Comparison of ENCODE assay signal across 8 cellular contexts in genomic region chr11:59172345-59173079, GRCh38. TPM values are rescaled to one million over a fixed set of nuclear protein-coding genes. Genes with fewer than 3 reads are reported as not detected.
DNase-seq lines count a peak whose midpoint lies in the region; ATAC-seq, FAIRE-seq and TF ChIP-seq lines count a peak whose summit lies in the region.

No MANE protein-coding gene starts in this region.

- peaks cover 6% of the 10 kb centered on the region for H3K4me1 ChIP-seq in GM12878 (ENCODE audit: control insufficient read depth, insufficient read depth, low read length)

- in situ Hi-C loops in GM12878 (cut with MboI), result loop anchor here (5.0 to 10.0 kb wide), 3 partner anchors 35 to 382 kb away; no protein-coding TSS in a partner anchor

- H3K79me2 ChIP-seq in GM12878 (ENCODE audit: control insufficient read depth, insufficient read depth, low read length), result peaks cover 51% of the 10 kb centered on the region

- intact Hi-C loops in GM12878 (cut with micrococcal nuclease; ENCODE audit: unreplicated experiment), result loop anchor here (5.0 kb wide), 1 partner anchor 210 kb away; no protein-coding TSS in a partner anchor

- TF ChIP-seq POLR2A in GM12878 (IDR thresholded peaks at IDR 0.05; ENCODE audit: low read depth, low read length), result peak; percentile 81

- no peak for TF ChIP-seq RAD21 in GM12878 (IDR thresholded peaks at IDR 0.05; ENCODE audit: insufficient read depth, low read depth, low read length)

- ATAC-seq in HG02571 (IDR thresholded peaks at IDR 0.05; ENCODE audit: unreplicated experiment) (peak; percentile 29), GM12878 (peak; percentile 41)

- H3K4me2 ChIP-seq in GM12878 (ENCODE audit: control insufficient read depth, insufficient read depth), result peak overlapping the region; percentile 98

- TF ChIP-seq CTCF in GM12878 (IDR thresholded peaks at IDR 0.05 in 2 of 3, conservative IDR thresholded peaks at IDR 0.05 in 1 of 3; ENCODE audit: control insufficient read depth in 2 of 3, extremely low read depth in 1 of 3, insufficient read depth in 1 of 3, low read depth in 3 of 3, low read length in 3 of 3), result no peak

- peak overlapping the region; percentile 56 for H2AFZ ChIP-seq in GM12878 (ENCODE audit: control insufficient read depth, low read depth, low read length)

- H3K9ac ChIP-seq in GM12878 (ENCODE audit: control insufficient read depth, insufficient read depth, low read length), result peak overlapping the region; percentile 83

- no peaks in the 10 kb centered on the region for H3K36me3 ChIP-seq in GM12878 (ENCODE audit: control insufficient read depth in 2 of 2, insufficient read depth in 2 of 2, low read length in 1 of 2)

- DNase-seq in NCI-H146 (lab: John Stamatoyannopoulos, UW) (peak; percentile 52), NCI-H146 treated with DMSO at 0.1 percent for 48 hours (lab: John Stamatoyannopoulos, UW; ENCODE audit: unreplicated experiment) (no peak), NCI-H69 (lab: John Stamatoyannopoulos, UW) (peak; percentile 46), GM12878 (ENCODE audit: low read depth, low spot score) (peak; percentile 60), islet precursor cell (peak; percentile 78), putamen (ENCODE audit: low spot score) (no peak)
- DNase-seq in stimulated activated CD8-positive, alpha-beta memory T cell treated with anti-CD3 and anti-CD28 coated beads, Interleukin-4, amount 100 ng/mL, for 48 hours, result peak; percentile 34

- H3K4me3 ChIP-seq in GM12878, result peak overlapping the region; percentile 93

- 0 out of 4 replicates have a peak, but pooled peaks of 1 of the 2 experiments have one; percentile 37 for TF ChIP-seq EP300 in GM12878 (IDR thresholded peaks at IDR 0.05; ENCODE audit: borderline replicate concordance in 1 of 2, control insufficient read depth in 1 of 2, low read depth in 2 of 2, low read length in 2 of 2)

- peak; percentile 74 for FAIRE-seq in GM12878 (lab: Jason Lieb, UNC)

- RAD21 ChIA-PET in GM12878 (lab: Charles Lee; ENCODE audit: unreplicated experiment), result interaction anchor here (0.8 to 9.0 kb wide), 20 partner anchors 9 to 257 kb away, joined by 3 to 183 read pairs (median 8); partner anchors contain the start of gene MPEG1

- H3K9me3 ChIP-seq in GM12878 (replicated peaks; ENCODE audit: control insufficient read depth, insufficient read depth, low read length), result no peaks in the 10 kb centered on the region; the same call in 2 of the 3 replicates

- CTCF ChIA-PET in GM12878 (lab: Yijun Ruan, JAX), result interaction anchor here (0.7 to 30.3 kb wide), 22 partner anchors 8 to 258 kb away, joined by 3 to 1180 read pairs (median 12); partner anchors contain the start of genes MPEG1 and OR5A2

- POLR2A ChIA-PET in GM12878 (lab: Charles Lee), result interaction anchor here (0.6 to 4.3 kb wide), 9 partner anchors 11 to 42 kb away, joined by 3 to 32 read pairs (median 7); no protein-coding TSS in a partner anchor

- 2% methylated on average over 39 of the region's 70 CpGs for WGBS in GM12878 (ENCODE audit: insufficient coverage, insufficient replicate concordance, low lambda C conversion rate, missing lambda C conversion rate)

- H3K27ac ChIP-seq in GM12878 (ENCODE audit: control insufficient read depth, insufficient read depth), result peak overlapping the region; percentile 84

- no peaks in the 10 kb centered on the region for H4K20me1 ChIP-seq in GM12878 (ENCODE audit: control insufficient read depth, insufficient read depth)

- BruUV-seq in GM12878 (replicated peaks; lab: Mats Ljungman, UMichigan), result no TSS peak

- SMC1A ChIA-PET in GM12878 (lab: Charles Lee; ENCODE audit: uncharacterized antibody, unreplicated experiment), result interaction anchor here (0.6 to 14.9 kb wide), 16 partner anchors 8 to 257 kb away, joined by 3 to 155 read pairs (median 6); no protein-coding TSS in a partner anchor

- H3K27me3 ChIP-seq in GM12878 (replicated peaks in 1 of 2; ENCODE audit: control insufficient read depth in 2 of 2, insufficient read depth in 2 of 2, low read length in 1 of 2), result no peaks in the 10 kb centered on the region

TF ChIP-seq in GM12878, 131 proteins besides CTCF, POLR2A, EP300 and RAD21 (continues in another document):
- TF ChIP-seq MAX (IDR thresholded peaks at IDR 0.05; ENCODE audit: low read depth, low read length) (0 out of 2 replicates have a peak, but pooled peaks have one; percentile 30), BCL3 (IDR thresholded peaks at IDR 0.05; ENCODE audit: borderline replicate concordance, insufficient read depth, low read depth, low read length, poor library complexity, severe bottlenecking) (no peak), ZBED1 (IDR thresholded peaks at IDR 0.05; ENCODE audit: borderline replicate concordance) (peak; percentile 72; the same call in 1 of the 2 replicates), NRF1 (conservative IDR thresholded peaks at IDR 0.05; ENCODE audit: low read depth, low read length) (no peak), POU2F2 (IDR thresholded peaks at IDR 0.05; ENCODE audit: borderline replicate concordance, low read depth, low read length) (peak; percentile 96), ZNF207 (IDR thresholded peaks at IDR 0.05; ENCODE audit: borderline replicate concordance) (no peak)

RNA-seq across cellular contexts. Expression of gene DTX4, which starts 0.6 kb away (rescaled TPM):
- 258 and 287 TPM in 2 replicates for total RNA-seq in GM12878 (2013; cell fraction: nucleolus; rRNA removed)
- total RNA-seq in GM12878 (2014; rRNA removed) (11.9 and 14.2 TPM in 2 replicates), GM12878 (2014; rRNA removed; fragmentation: Illumina TruSeq; extraction: Trizol) (8.7 and 10.3 TPM in 2 replicates), GM12878 (2021) (25.8 and 27.9 TPM in 2 replicates)
- polyA plus RNA-seq in GM12878 (2011; ENCODE audit: low read depth), result 18.7 TPM
- polyA plus RNA-seq in GM12878 (2011; rRNA removed) (10.6 and 17.4 TPM in 2 replicates), GM12878 (2014; fragmentation: Illumina TruSeq; extraction: Trizol) (19.4 TPM in 2 replicates), GM12878 (2014; fragmentation: Nextera tagmentation; extraction: Ambion mirVana) (1 to 10 TPM; 5.9 to 6.9 TPM), GM12878 (2014; rRNA removed) (10.6 and 11.2 TPM in 2 replicates), GM12878 (2016; fragmentation: Nextera tagmentation; extraction: Ambion mirVana) (1 to 10 TPM; 3.8 to 6.3 TPM)
- 20.6 and 27.1 TPM in 2 replicates for polyA plus RNA-seq in GM12878 (2011; cell fraction: cytosol; rRNA removed)
- 137 and 150 TPM in 2 replicates for polyA plus RNA-seq in GM12878 (2011; cell fraction: nucleus; rRNA removed)
- 20.5 and 31.1 TPM in 2 replicates for polyA plus RNA-seq in GM12878 (2012)
- polyA minus RNA-seq in GM12878 (2011; rRNA and poly(A)+ RNA removed), result 29.2 and 46.7 TPM in 2 replicates
- 16.0 and 19.2 TPM in 2 replicates for polyA minus RNA-seq in GM12878 (2011; cell fraction: cytosol; rRNA and poly(A)+ RNA removed)
- 75.1 and 91.1 TPM in 2 replicates for polyA minus RNA-seq in GM12878 (2011; cell fraction: nucleus; rRNA and poly(A)+ RNA removed)

RNA-seq across cellular contexts. Expression of gene FAM111A, which starts 29.9 kb away (rescaled TPM):
- total RNA-seq in GM12878 (2013; cell fraction: nucleolus; rRNA removed), result 147 and 148 TPM in 2 replicates
- total RNA-seq in GM12878 (2014; rRNA removed) (69.1 and 95.4 TPM in 2 replicates), GM12878 (2014; rRNA removed; fragmentation: Illumina TruSeq; extraction: Trizol) (93.8 and 95.0 TPM in 2 replicates), GM12878 (2021) (58.3 and 66.5 TPM in 2 replicates)
- 23.7 TPM for polyA plus RNA-seq in GM12878 (2011; ENCODE audit: low read depth)
- polyA plus RNA-seq in GM12878 (2011; rRNA removed) (79.3 and 114 TPM in 2 replicates), GM12878 (2014; fragmentation: Illumina TruSeq; extraction: Trizol) (83.6 and 102 TPM in 2 replicates), GM12878 (2014; fragmentation: Nextera tagmentation; extraction: Ambion mirVana) (10 to 100 TPM; 26.6 to 41.6 TPM), GM12878 (2014; rRNA removed) (64.7 and 64.9 TPM in 2 replicates), GM12878 (2016; fragmentation: Nextera tagmentation; extraction: Ambion mirVana) (10 to 100 TPM; 53.0 to 68.6 TPM)
- polyA plus RNA-seq in GM12878 (2011; cell fraction: cytosol; rRNA removed), result 37.7 and 38.6 TPM in 2 replicates
- polyA plus RNA-seq in GM12878 (2011; cell fraction: nucleus; rRNA removed), result 111 and 114 TPM in 2 replicates
- polyA plus RNA-seq in GM12878 (2012), result 33.9 and 43.9 TPM in 2 replicates
- 46.1 and 53.8 TPM in 2 replicates for polyA minus RNA-seq in GM12878 (2011; rRNA and poly(A)+ RNA removed)
- polyA minus RNA-seq in GM12878 (2011; cell fraction: cytosol; rRNA and poly(A)+ RNA removed), result 16.8 and 22.4 TPM in 2 replicates
- 45.1 and 57.6 TPM in 2 replicates for polyA minus RNA-seq in GM12878 (2011; cell fraction: nucleus; rRNA and poly(A)+ RNA removed)

RNA-seq across cellular contexts. Expression of gene MPEG1, which starts 40.2 kb away (rescaled TPM):
- 64.0 and 69.8 TPM in 2 replicates for total RNA-seq in GM12878 (2013; cell fraction: nucleolus; rRNA removed)
- total RNA-seq in GM12878 (2014; rRNA removed) (14.6 and 15.4 TPM in 2 replicates), GM12878 (2014; rRNA removed; fragmentation: Illumina TruSeq; extraction: Trizol) (13.5 and 14.4 TPM in 2 replicates), GM12878 (2021) (10.7 and 12.3 TPM in 2 replicates)
- 8.5 TPM for polyA plus RNA-seq in GM12878 (2011; ENCODE audit: low read depth)
- polyA plus RNA-seq in GM12878 (2011; rRNA removed) (0.03 TPM in 1 of 2 replicates, not detected in the other), GM12878 (2014; fragmentation: Illumina TruSeq; extraction: Trizol) (14.2 and 15.6 TPM in 2 replicates), GM12878 (2014; fragmentation: Nextera tagmentation; extraction: Ambion mirVana) (1 to 10 TPM; 2.0 to 2.1 TPM), GM12878 (2014; rRNA removed) (10.4 and 11.7 TPM in 2 replicates), GM12878 (2016; fragmentation: Nextera tagmentation; extraction: Ambion mirVana) (1 to 10 TPM; 1.3 to 2.5 TPM)
- 0.02 and 0.03 TPM in 2 replicates for polyA plus RNA-seq in GM12878 (2011; cell fraction: cytosol; rRNA removed)
- 0.03 TPM in 2 replicates for polyA plus RNA-seq in GM12878 (2011; cell fraction: nucleus; rRNA removed)
- polyA plus RNA-seq in GM12878 (2012), result 9.1 and 9.7 TPM in 2 replicates
- polyA minus RNA-seq in GM12878 (2011; rRNA and poly(A)+ RNA removed), result 0.05 TPM in 1 of 2 replicates, not detected in the other
- polyA minus RNA-seq in GM12878 (2011; cell fraction: cytosol; rRNA and poly(A)+ RNA removed), result not detected in 2 replicates
- polyA minus RNA-seq in GM12878 (2011; cell fraction: nucleus; rRNA and poly(A)+ RNA removed), result under 0.01 TPM in 1 of 2 replicates, not detected in the other

Comparison
In these comparisons a context has a peak if more than half of its experiments do, and no peak if none do; other contexts are left out.
1. DNase-seq: peak in NCI-H146 (single experiment), NCI-H69 (single experiment), GM12878 (single experiment), islet precursor cell (single experiment) and stimulated activated CD8-positive, alpha-beta memory T cell treated with anti-CD3 and anti-CD28 coated beads, Interleukin-4, amount 100 ng/mL, for 48 hours (single experiment); none in NCI-H146 treated with DMSO at 0.1 percent for 48 hours (single experiment) and putamen (single experiment).